Comparison of ENCODE assay signal across 9 cellular contexts in the genomic region with DNA sequence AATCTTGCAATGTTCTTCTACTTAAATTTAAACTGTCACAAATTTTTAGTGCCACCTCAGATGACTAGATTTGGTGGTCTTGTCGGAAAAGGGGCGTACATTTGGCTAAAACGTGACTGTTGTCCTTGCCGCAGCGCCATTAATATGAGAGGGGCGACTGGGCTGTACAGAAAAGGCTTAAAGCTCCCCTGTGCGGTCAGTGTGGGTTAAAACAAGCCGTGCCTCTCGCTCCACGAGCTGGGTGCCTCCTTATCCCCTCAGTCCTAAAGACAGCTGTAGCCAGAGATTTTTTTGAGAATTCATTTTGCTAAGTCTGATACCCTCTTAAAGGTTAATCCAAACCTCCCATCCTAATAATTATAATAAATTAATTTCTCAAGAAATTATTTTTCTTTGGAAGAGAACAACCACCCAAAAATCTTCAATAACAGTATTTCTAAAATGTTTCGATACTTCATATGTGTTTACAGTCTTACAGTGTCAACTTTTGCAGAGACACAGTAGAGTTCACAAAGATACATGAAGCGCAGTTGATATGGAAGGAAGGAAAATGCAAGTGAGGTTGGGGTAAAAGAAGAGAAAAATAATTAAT.
DNase-seq lines count a peak whose midpoint lies in the region; ATAC-seq, FAIRE-seq and TF ChIP-seq lines count a peak whose summit lies in the region.
"Had no signal": no experiment of that assay in that cellular context is flagged by ENCODE, and none has a peak within 500 bp of the region (broad histone marks: within the 10 kb centered on the region; RNA-seq: fewer than 3 reads in every experiment).

No MANE protein-coding gene starts in this region.

- no peak overlapping the region for H3K4me3 Mint-ChIP-seq in Calu3 (ENCODE audit: low read depth, unreplicated experiment)

- H3K9ac ChIP-seq in GM12878 (ENCODE audit: control insufficient read depth, insufficient read depth, low read length) = no peak overlapping the region

- CTCF ChIA-PET in Calu3 (lab: Charles Lee) (interaction anchor here (1.0 to 2.0 kb wide), 4 partner anchors 33 to 903 kb away, joined by 3 to 15 read pairs (median 11); no protein-coding TSS in a partner anchor), GM12878 (lab: Yijun Ruan, JAX) (interaction anchor here (0.5 to 3.8 kb wide), 14 partner anchors 8 to 903 kb away, joined by 3 to 41 read pairs (median 4); no protein-coding TSS in a partner anchor)

- RAD21 ChIA-PET in GM12878 (lab: Charles Lee; ENCODE audit: unreplicated experiment) = interaction anchor here (1.0 to 1.6 kb wide), 5 partner anchors 33 to 902 kb away, joined by 3 to 12 read pairs (median 7); no protein-coding TSS in a partner anchor

- peak; percentile 53 for TF ChIP-seq CTCF in Calu3 (IDR thresholded peaks at IDR 0.05; ENCODE audit: unreplicated experiment)
- peak; percentile 40 to 60 (median 50) for TF ChIP-seq CTCF in GM12878 (IDR thresholded peaks at IDR 0.05 in 2 of 3, conservative IDR thresholded peaks at IDR 0.05 in 1 of 3; ENCODE audit: control insufficient read depth in 2 of 3, extremely low read depth in 1 of 3, insufficient read depth in 1 of 3, low read depth in 3 of 3, low read length in 3 of 3)
- TF ChIP-seq CTCF in testis (IDR thresholded peaks at IDR 0.05) = peak in 1 of 3 experiments; percentile 27

- 29% methylated on average over 12 of the region's 12 CpGs for WGBS in GM12878 (ENCODE audit: insufficient coverage, insufficient replicate concordance, low lambda C conversion rate, missing lambda C conversion rate)
- WGBS in testis, 2 donors = 29 to 34% methylated on average over 12 of the region's 12 CpGs

- H3K27ac Mint-ChIP-seq in Calu3 (ENCODE audit: unreplicated experiment) = no peak overlapping the region

- peak; percentile 59 for TF ChIP-seq RAD21 in GM12878 (IDR thresholded peaks at IDR 0.05; ENCODE audit: insufficient read depth, low read depth, low read length)

- in situ Hi-C loops in GM12878 (cut with MboI) = loop anchor here (10.0 kb wide), 2 partner anchors 869 to 899 kb away; no protein-coding TSS in a partner anchor

- POLR2A ChIA-PET in GM12878 (lab: Charles Lee) = no interaction called here

- no TSS peak for BruUV-seq in Calu3 (replicated peaks; lab: Mats Ljungman, UMichigan)
- BruUV-seq in GM12878 (replicated peaks; lab: Mats Ljungman, UMichigan) = no TSS peak

- no peaks in the 10 kb centered on the region for H3K9me3 Mint-ChIP-seq in Calu3 (ENCODE audit: low read depth, unreplicated experiment)

- TF ChIP-seq POLR2A in GM12878 (IDR thresholded peaks at IDR 0.05; ENCODE audit: low read depth, low read length) (no peak), testis (IDR thresholded peaks at IDR 0.05) (no peak)

- no peak overlapping the region for H3K27ac ChIP-seq in GM12878 (ENCODE audit: control insufficient read depth, insufficient read depth)
- H3K27ac ChIP-seq in testis = no peak overlapping the region
- H3K27ac ChIP-seq: neutrophil had no signal

- H3K4me3 ChIP-seq in GM12878 (no peak overlapping the region), testis (no peak overlapping the region)

- TF ChIP-seq EP300 in GM12878 (IDR thresholded peaks at IDR 0.05; ENCODE audit: borderline replicate concordance in 1 of 2, control insufficient read depth in 1 of 2, low read depth in 2 of 2, low read length in 2 of 2) = no peak

- H3K4me1 ChIP-seq in GM12878 (ENCODE audit: control insufficient read depth, insufficient read depth, low read length) = no peaks in the 10 kb centered on the region
- no peaks in the 10 kb centered on the region for H3K4me1 ChIP-seq in testis

- H3K4me1 Mint-ChIP-seq in Calu3 (ENCODE audit: low read depth, unreplicated experiment) = no peaks in the 10 kb centered on the region

- intact Hi-C loops in Calu3 (cut with micrococcal nuclease; ENCODE audit: unreplicated experiment) = no loop called here
- intact Hi-C loops in GM12878 (cut with micrococcal nuclease; ENCODE audit: unreplicated experiment) = loop anchor here (2.0 to 5.0 kb wide), 2 partner anchors 866 to 901 kb away; no protein-coding TSS in a partner anchor
- intact Hi-C loops in testis (cut with DNase I; ENCODE audit: low total_unique reads) = no loop called here

- DNase-seq in Calu3 = peak; percentile 56
- DNase-seq in NCI-H1930 (lab: John Stamatoyannopoulos, UW) = peak; percentile 26 to 33
- no peak for DNase-seq in GM12878 (ENCODE audit: low read depth, low spot score)
- DNase-seq in kidney glomerular epithelial cell (lab: John Stamatoyannopoulos, UW) = peak; percentile 30
- peak; percentile 61 for DNase-seq in testis

- H3K36me3 ChIP-seq in GM12878 (ENCODE audit: control insufficient read depth in 2 of 2, insufficient read depth in 2 of 2, low read length in 1 of 2) (no peaks in the 10 kb centered on the region), testis (ENCODE audit: low read depth, missing control alignments) (no peaks in the 10 kb centered on the region)
- H3K36me3 ChIP-seq: neutrophil had no signal

- H4K20me1 ChIP-seq in GM12878 (ENCODE audit: control insufficient read depth, insufficient read depth) = no peaks in the 10 kb centered on the region

- H3K27me3 ChIP-seq in GM12878 (replicated peaks in 1 of 2; ENCODE audit: control insufficient read depth in 2 of 2, insufficient read depth in 2 of 2, low read length in 1 of 2) (peaks cover 0 to 2% of the 10 kb centered on the region in 2 experiments; a peak in 2 of 4 replicates), testis (no peaks in the 10 kb centered on the region)

- SMC1A ChIA-PET in GM12878 (lab: Charles Lee; ENCODE audit: uncharacterized antibody, unreplicated experiment) = interaction anchor here (1.0 to 2.7 kb wide), 4 partner anchors 860 to 903 kb away, joined by 5 to 20 read pairs (median 5); no protein-coding TSS in a partner anchor

- peak; percentile 82 for ATAC-seq in GM21367 (IDR thresholded peaks at IDR 0.05; ENCODE audit: unreplicated experiment)
- ATAC-seq in GM12878 = peak; percentile 94
- ATAC-seq in HG03097 (IDR thresholded peaks at IDR 0.05; ENCODE audit: low FRiP score, unreplicated experiment) = no peak
- no peak for ATAC-seq in GM21423 (IDR thresholded peaks at IDR 0.05; ENCODE audit: unreplicated experiment)

- H3K79me2 ChIP-seq in GM12878 (ENCODE audit: control insufficient read depth, insufficient read depth, low read length) = no peaks in the 10 kb centered on the region

- no peaks in the 10 kb centered on the region for H3K9me3 ChIP-seq in GM12878 (replicated peaks; ENCODE audit: control insufficient read depth, insufficient read depth, low read length)
- H3K9me3 ChIP-seq in testis = no peaks in the 10 kb centered on the region
- H3K9me3 ChIP-seq: neutrophil had no signal

- H3K4me2 ChIP-seq in GM12878 (ENCODE audit: control insufficient read depth, insufficient read depth) = no peak overlapping the region

- H3K36me3 Mint-ChIP-seq in Calu3 (ENCODE audit: insufficient read depth, unreplicated experiment) = no peaks in the 10 kb centered on the region

- H2AFZ ChIP-seq in GM12878 (ENCODE audit: control insufficient read depth, low read depth, low read length) = no peak overlapping the region

- H3K27me3 Mint-ChIP-seq in Calu3 (ENCODE audit: unreplicated experiment) = peaks cover 81% of the 10 kb centered on the region

- FAIRE-seq in GM12878 (lab: Jason Lieb, UNC) = no peak

TF ChIP-seq in GM12878, 131 proteins besides CTCF, POLR2A, EP300 and RAD21:
- TF ChIP-seq ZNF207 (IDR thresholded peaks at IDR 0.05; ENCODE audit: borderline replicate concordance) (no peak), CBX5 (IDR thresholded peaks at IDR 0.05; ENCODE audit: low read depth) (no peak), NR2C1 (IDR thresholded peaks at IDR 0.05) (no peak), SMC3 (IDR thresholded peaks at IDR 0.05; ENCODE audit: borderline replicate concordance, low read length) (peak; percentile 42; the same call in 1 of the 2 replicates), YY1 (IDR thresholded peaks at IDR 0.05; ENCODE audit: low read depth, low read length) (peak; percentile 68; the same call in 1 of the 2 replicates), PAX5 (IDR thresholded peaks at IDR 0.05; ENCODE audit: borderline replicate concordance, low read depth, low read length) (no peak), BHLHE40 (IDR thresholded peaks at IDR 0.05; ENCODE audit: borderline replicate concordance in 1 of 2, low read depth in 2 of 2, low read length in 1 of 2) (peak; percentile 49 to 72; a peak in 3 of 4 replicates), MYB (IDR thresholded peaks at IDR 0.05; ENCODE audit: borderline replicate concordance, low read depth, low read length) (no peak), RUNX3 (IDR thresholded peaks at IDR 0.05; ENCODE audit: low read length) (0 out of 2 replicates have a peak, but pooled peaks have one; percentile 5)

Comparison
In these comparisons a context has a peak if more than half of its experiments do, and no peak if none do; other contexts are left out.
1. ATAC-seq: peak in GM21367 (single experiment) and GM12878 (single experiment); none in HG03097 (single experiment) and GM21423 (single experiment).